Comparison of ENCODE assay signal across 17 cellular contexts in the genomic region with DNA sequence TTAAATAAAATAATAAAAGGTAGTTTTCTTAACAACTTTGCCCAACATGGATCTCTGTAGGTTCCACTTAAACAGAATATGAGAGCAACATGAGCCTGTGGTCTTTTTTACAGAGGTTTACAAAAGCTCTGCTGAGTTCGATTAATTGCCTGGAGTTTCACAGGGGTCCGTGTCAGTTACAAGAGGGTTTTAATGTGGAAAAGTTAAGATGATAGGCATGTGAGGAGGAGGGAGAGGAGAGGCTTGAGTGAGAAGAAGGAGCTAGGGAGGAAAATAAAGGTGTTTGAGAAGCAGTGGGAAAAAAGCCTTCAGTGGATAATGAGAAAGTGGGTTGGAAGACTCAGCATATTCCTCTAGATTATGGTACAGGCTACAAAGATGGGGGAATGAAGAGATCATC.
A peak's percentile ranks its signal among the peaks of the same experiment; 100 is the strongest.
DNase-seq lines count a peak whose midpoint lies in the region; ATAC-seq and TF ChIP-seq lines count a peak whose summit lies in the region.
"Had no signal": no experiment of that assay in that cellular context is flagged by ENCODE, and none has a peak within 500 bp of the region (broad histone marks: within the 10 kb centered on the region; RNA-seq: fewer than 3 reads in every experiment).

No MANE protein-coding gene starts in this region.

- H3K36me3 ChIP-seq in muscle layer of colon (ENCODE audit: insufficient read depth, low read length) (no peaks in the 10 kb centered on the region), sigmoid colon (no peaks in the 10 kb centered on the region), vagina (no peaks in the 10 kb centered on the region)
- H3K36me3 ChIP-seq: BLaER1 had no signal

- H3K4me1 Mint-ChIP-seq in activated CD4-positive, alpha-beta T cell treated with anti-CD3 and anti-CD28 coated beads for 36 hours: no peaks in the 10 kb centered on the region
- H3K4me1 Mint-ChIP-seq: CD14-positive monocyte; CD4-positive, alpha-beta memory T cell had no signal

- H3K9me3 Mint-ChIP-seq in activated CD4-positive, alpha-beta T cell treated with anti-CD3 and anti-CD28 coated beads for 36 hours (ENCODE audit: low read depth): no peaks in the 10 kb centered on the region
- H3K9me3 Mint-ChIP-seq: CD4-positive, alpha-beta memory T cell had no signal

- intact Hi-C loops in sigmoid colon (cut with DNase I): loop anchor here (10.0 kb wide), 2 partner anchors 248 to 382 kb away; no protein-coding TSS in a partner anchor
- intact Hi-C loops in vagina (cut with DNase I): no loop called here
- intact Hi-C loops in activated CD4-positive, alpha-beta T cell treated with anti-CD3 and anti-CD28 coated beads for 36 hours (cut with DNase I, micrococcal nuclease): no loop called here

- POLR2A ChIA-PET in HEK293T (lab: Yijun Ruan, JAX): no interaction called here
- POLR2A ChIA-PET in activated CD4-positive, alpha-beta T cell treated with anti-CD3 and anti-CD28 coated beads for 36 hours (lab: Charles Lee): no interaction called here

- CTCF ChIA-PET in HEK293T (lab: Yijun Ruan, JAX): no interaction called here
- CTCF ChIA-PET in activated CD4-positive, alpha-beta T cell treated with anti-CD3 and anti-CD28 coated beads for 36 hours (lab: Charles Lee): no interaction called here

- no peak overlapping the region for H3K4me3 ChIP-seq in muscle layer of colon (ENCODE audit: low read depth in 1 of 2, low read length in 2 of 2)
- no peak overlapping the region for H3K4me3 ChIP-seq in sigmoid colon
- H3K4me3 ChIP-seq in vagina: no peak overlapping the region
- H3K4me3 ChIP-seq: BLaER1 had no signal

- H3K4me1 ChIP-seq in muscle layer of colon (ENCODE audit: insufficient read depth, low read length) (peaks cover 64% of the 10 kb centered on the region), sigmoid colon (peaks cover 0 to 73% (median 65%) of the 10 kb centered on the region in 4 donors), vagina (peaks cover 49% of the 10 kb centered on the region)
- H3K4me1 ChIP-seq: BLaER1 had no signal

- DNase-seq in HEK293T (ENCODE audit: extremely low spot score) (no peak), sigmoid colon (no peak), vagina (ENCODE audit: extremely low spot score in 2 of 2) (no peak), NCI-H1694 (lab: John Stamatoyannopoulos, UW) (no peak), SW 1271 (lab: John Stamatoyannopoulos, UW) (no peak)
- no peak for DNase-seq in activated CD4-positive, alpha-beta T cell treated with anti-CD3 and anti-CD28 coated beads for 36 hours
- DNase-seq: 8988T; CD4-positive, alpha-beta memory T cell; DMS153; DMS79; GDM1; GOT3; H7 had no signal

- H3K27ac Mint-ChIP-seq in activated CD4-positive, alpha-beta T cell treated with anti-CD3 and anti-CD28 coated beads for 36 hours: no peak overlapping the region
- H3K27ac Mint-ChIP-seq: CD4-positive, alpha-beta memory T cell had no signal

- no peaks in the 10 kb centered on the region for H3K9me3 ChIP-seq in muscle layer of colon (ENCODE audit: low read length)
- H3K9me3 ChIP-seq in sigmoid colon: no peaks in the 10 kb centered on the region
- no peaks in the 10 kb centered on the region for H3K9me3 ChIP-seq in vagina
- H3K9me3 ChIP-seq: BLaER1 had no signal

- no peak overlapping the region for H3K9ac ChIP-seq in muscle layer of colon (ENCODE audit: low read length)
- H3K9ac ChIP-seq: BLaER1 had no signal

- TF ChIP-seq POLR2A in sigmoid colon (IDR thresholded peaks at IDR 0.05) (no peak), vagina (IDR thresholded peaks at IDR 0.05) (no peak)

- H3K27ac ChIP-seq in muscle layer of colon (ENCODE audit: low read depth, low read length) (peak overlapping the region; percentile 35), sigmoid colon (peak overlapping the region in 3 of 4 donors; percentile 14 to 67 (median 57)), vagina (peak overlapping the region; percentile 28)
- H3K27ac ChIP-seq: BLaER1 had no signal

- TF ChIP-seq EP300 in sigmoid colon (IDR thresholded peaks at IDR 0.05): no peak

- TF ChIP-seq CTCF in sigmoid colon (IDR thresholded peaks at IDR 0.05) (no peak), vagina (IDR thresholded peaks at IDR 0.05) (no peak)

- H3K36me3 Mint-ChIP-seq in activated CD4-positive, alpha-beta T cell treated with anti-CD3 and anti-CD28 coated beads for 36 hours (ENCODE audit: low read depth): no peaks in the 10 kb centered on the region
- H3K36me3 Mint-ChIP-seq: CD14-positive monocyte; CD4-positive, alpha-beta memory T cell had no signal

- H3K4me3 Mint-ChIP-seq in activated CD4-positive, alpha-beta T cell treated with anti-CD3 and anti-CD28 coated beads for 36 hours: no peak overlapping the region
- H3K4me3 Mint-ChIP-seq: CD14-positive monocyte; CD4-positive, alpha-beta memory T cell had no signal

- peaks cover 3% of the 10 kb centered on the region for H3K27me3 Mint-ChIP-seq in activated CD4-positive, alpha-beta T cell treated with anti-CD3 and anti-CD28 coated beads for 36 hours

- H3K27me3 ChIP-seq in muscle layer of colon (ENCODE audit: control insufficient read depth in 1 of 2, insufficient read depth in 2 of 2, low read length in 2 of 2) (no peaks in the 10 kb centered on the region), sigmoid colon (no peaks in the 10 kb centered on the region), vagina (no peaks in the 10 kb centered on the region)
- H3K27me3 ChIP-seq: BLaER1 had no signal

- no peak for ATAC-seq in activated CD4-positive, alpha-beta T cell treated with anti-CD3 and anti-CD28 coated beads for 36 hours
- ATAC-seq: HCT116 had no signal

- 63 to 65% methylated on average over 2 of the region's 2 CpGs for WGBS in sigmoid colon, 2 donors

TF ChIP-seq in HEK293T, 16 proteins besides CTCF, POLR2A, EP300 and RAD21:
- TF ChIP-seq SP1 (IDR thresholded peaks at IDR 0.05): no peak
- TF ChIP-seq PKNOX1 (IDR thresholded peaks at IDR 0.05): peak; percentile 96
- TF ChIP-seq FOXA1 (IDR thresholded peaks at IDR 0.05): no peak
- no peak for TF ChIP-seq NFRKB (IDR thresholded peaks at IDR 0.05)
- no peak for TF ChIP-seq ELF4 (IDR thresholded peaks at IDR 0.05)
